8 cellular contexts compared by ENCODE assay signal in the genomic region with DNA sequence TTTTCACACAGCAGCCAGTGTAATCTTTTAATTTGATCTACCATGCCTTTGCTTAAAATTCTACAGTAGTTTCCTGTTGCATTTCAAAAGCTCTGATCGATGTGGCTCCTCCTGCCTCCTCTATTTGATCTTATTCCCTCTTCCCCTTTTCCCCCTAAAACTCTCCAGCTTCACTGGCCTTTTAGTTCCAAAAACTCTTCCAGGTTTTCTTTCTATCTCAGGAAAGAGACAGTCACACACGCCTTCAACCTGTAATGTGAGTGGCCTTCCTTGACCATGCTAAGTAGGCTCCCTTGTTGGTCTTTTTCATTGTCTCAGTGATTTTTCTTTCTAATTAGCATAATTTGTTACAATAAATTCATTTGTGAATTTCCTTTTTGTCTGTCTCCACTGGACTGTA. TPM values are rescaled to one million over a fixed set of nuclear protein-coding genes. Genes with fewer than 3 reads are reported as not detected.
DNase-seq lines count a peak whose midpoint lies in the region; ATAC-seq and TF ChIP-seq lines count a peak whose summit lies in the region.

No MANE protein-coding gene starts in this region.

- H3K4me1 ChIP-seq in CD8-positive, alpha-beta memory T cell (ENCODE audit: insufficient read depth, low read length), result peaks cover 8% of the 10 kb centered on the region
- H3K4me1 ChIP-seq in Karpas-422 (ENCODE audit: low read length), result peaks cover 33% of the 10 kb centered on the region
- H3K4me1 ChIP-seq in colonic mucosa, result no peaks in the 10 kb centered on the region
- peaks cover 11% of the 10 kb centered on the region for H3K4me1 ChIP-seq in neural progenitor cell
- H3K4me1 ChIP-seq in gastrocnemius medialis, result no peaks in the 10 kb centered on the region
- H3K4me1 ChIP-seq in gastroesophageal sphincter, result peaks cover 0 to 16% (median 0%) of the 10 kb centered on the region in 3 donors

- POLR2A ChIA-PET in CD8-positive, alpha-beta memory T cell (lab: Charles Lee), result no interaction called here

- no peaks in the 10 kb centered on the region for H3K9me2 ChIP-seq in Karpas-422 (replicated peaks; ENCODE audit: insufficient read depth, low read length)

- TF ChIP-seq POLR2A in gastrocnemius medialis (IDR thresholded peaks at IDR 0.05), result no peak
- TF ChIP-seq POLR2A in gastroesophageal sphincter (IDR thresholded peaks at IDR 0.05), result no peak

- no peaks in the 10 kb centered on the region for H3K9me3 ChIP-seq in CD8-positive, alpha-beta memory T cell (ENCODE audit: low read length)
- H3K9me3 ChIP-seq in Karpas-422 (ENCODE audit: low read length), result no peaks in the 10 kb centered on the region
- H3K9me3 ChIP-seq in colonic mucosa, result no peaks in the 10 kb centered on the region
- H3K9me3 ChIP-seq in neural progenitor cell (ENCODE audit: low read depth), result no peaks in the 10 kb centered on the region
- H3K9me3 ChIP-seq in gastrocnemius medialis, result no peaks in the 10 kb centered on the region
- peaks cover 0 to 6% (median 0%) of the 10 kb centered on the region in 3 donors for H3K9me3 ChIP-seq in gastroesophageal sphincter

- H2AFZ ChIP-seq in Karpas-422 (ENCODE audit: low read length), result peak overlapping the region; percentile 98
- no peak overlapping the region for H2AFZ ChIP-seq in neural progenitor cell (replicated peaks)

- peaks cover 34 to 67% of the 10 kb centered on the region in 2 donors for H3K27me3 Mint-ChIP-seq in CD8-positive, alpha-beta memory T cell
- no peaks in the 10 kb centered on the region for H3K27me3 Mint-ChIP-seq in neural progenitor cell (ENCODE audit: insufficient read depth, low read depth)

- H3K36me3 ChIP-seq in CD8-positive, alpha-beta memory T cell (ENCODE audit: insufficient read depth, low read length), result no peaks in the 10 kb centered on the region
- no peaks in the 10 kb centered on the region for H3K36me3 ChIP-seq in Karpas-422 (ENCODE audit: insufficient read depth, low read length)
- no peaks in the 10 kb centered on the region for H3K36me3 ChIP-seq in colonic mucosa
- no peaks in the 10 kb centered on the region for H3K36me3 ChIP-seq in neural progenitor cell
- no peaks in the 10 kb centered on the region for H3K36me3 ChIP-seq in gastrocnemius medialis
- H3K36me3 ChIP-seq in gastroesophageal sphincter, result no peaks in the 10 kb centered on the region

- ATAC-seq in GM18867 (IDR thresholded peaks at IDR 0.05; ENCODE audit: unreplicated experiment), result no peak
- ATAC-seq in GM21786 (IDR thresholded peaks at IDR 0.05; ENCODE audit: unreplicated experiment), result no peak
- ATAC-seq in gastrocnemius medialis, result no peak
- no peak for ATAC-seq in gastroesophageal sphincter

- TF ChIP-seq CTCF in colonic mucosa (IDR thresholded peaks at IDR 0.05), result no peak
- TF ChIP-seq CTCF in neural progenitor cell (IDR thresholded peaks at IDR 0.05), result no peak
- TF ChIP-seq CTCF in gastrocnemius medialis (IDR thresholded peaks at IDR 0.05 in 4 of 5, conservative IDR thresholded peaks at IDR 0.05 in 1 of 5), result no peak
- no peak for TF ChIP-seq CTCF in gastroesophageal sphincter (IDR thresholded peaks at IDR 0.05)

- peaks cover 22% of the 10 kb centered on the region for H3F3A ChIP-seq in neural progenitor cell (ENCODE audit: low read depth)

- CTCF ChIA-PET in CD8-positive, alpha-beta memory T cell (lab: Charles Lee), result no interaction called here

- H3K4me1 Mint-ChIP-seq in CD8-positive, alpha-beta memory T cell, result peaks cover 15 to 18% (median 18%) of the 10 kb centered on the region in 3 donors
- peaks cover 13% of the 10 kb centered on the region for H3K4me1 Mint-ChIP-seq in neural progenitor cell

- no peak overlapping the region for H3K27ac ChIP-seq in CD8-positive, alpha-beta memory T cell (ENCODE audit: low read depth, low read length)
- H3K27ac ChIP-seq in Karpas-422 (ENCODE audit: low read length), result no peak overlapping the region
- H3K27ac ChIP-seq in colonic mucosa, result no peak overlapping the region
- no peak overlapping the region for H3K27ac ChIP-seq in neural progenitor cell
- H3K27ac ChIP-seq in gastrocnemius medialis, result no peak overlapping the region
- no peak overlapping the region for H3K27ac ChIP-seq in gastroesophageal sphincter

- H3K9ac ChIP-seq in Karpas-422 (ENCODE audit: low read length), result peak overlapping the region; percentile 78
- peak overlapping the region; percentile 33 to 58 for H3K9ac ChIP-seq in colonic mucosa (ENCODE audit: low read depth in 2 of 2, low read length in 2 of 2)
- H3K9ac ChIP-seq in neural progenitor cell, result no peak overlapping the region

- H3K27me3 ChIP-seq in CD8-positive, alpha-beta memory T cell (ENCODE audit: insufficient read depth, low read length, poor library complexity, severe bottlenecking), result peaks cover 9% of the 10 kb centered on the region
- H3K27me3 ChIP-seq in Karpas-422 (ENCODE audit: low read length) (no peaks in the 10 kb centered on the region), colonic mucosa (no peaks in the 10 kb centered on the region), neural progenitor cell (peaks cover 15% of the 10 kb centered on the region), gastrocnemius medialis (no peaks in the 10 kb centered on the region), gastroesophageal sphincter (no peaks in the 10 kb centered on the region)

- peak overlapping the region in 1 of 8 donors; percentile 3 for H3K27ac Mint-ChIP-seq in CD8-positive, alpha-beta memory T cell
- no peak overlapping the region for H3K27ac Mint-ChIP-seq in neural progenitor cell

- H4K20me1 ChIP-seq in Karpas-422 (ENCODE audit: insufficient read depth, low read depth, low read length), result no peaks in the 10 kb centered on the region
- H4K20me1 ChIP-seq in neural progenitor cell (ENCODE audit: low read depth), result no peaks in the 10 kb centered on the region

- H3K4me3 Mint-ChIP-seq in CD8-positive, alpha-beta memory T cell, result peak overlapping the region; percentile 77 to 92 (median 85)
- H3K4me3 Mint-ChIP-seq in neural progenitor cell, result peak overlapping the region; percentile 94

- no peak for DNase-seq in CD8-positive, alpha-beta memory T cell
- DNase-seq in Karpas-422 (no peak), colonic mucosa (no peak), neural progenitor cell (ENCODE audit: low spot score) (peak; percentile 5), gastrocnemius medialis (no peak)

- H3K79me2 ChIP-seq in Karpas-422 (ENCODE audit: low read length) (no peaks in the 10 kb centered on the region), neural progenitor cell (ENCODE audit: low read depth) (no peaks in the 10 kb centered on the region)

- peak overlapping the region; percentile 99 for H3K4me2 ChIP-seq in Karpas-422 (ENCODE audit: low read depth, low read length, poor library complexity, severe bottlenecking)
- peak overlapping the region; percentile 93 for H3K4me2 ChIP-seq in neural progenitor cell

- TF ChIP-seq EP300 in gastroesophageal sphincter (IDR thresholded peaks at IDR 0.05), result no peak

- H3K36me3 Mint-ChIP-seq in CD8-positive, alpha-beta memory T cell, result peaks cover 0 to 3% (median 2%) of the 10 kb centered on the region in 3 donors
- H3K36me3 Mint-ChIP-seq in neural progenitor cell, result no peaks in the 10 kb centered on the region

- in situ Hi-C loops in gastrocnemius medialis (cut with MboI; ENCODE audit: low sequenced_read_pairs in 4 of 4), result no loop called here

- 11 to 18% methylated on average over 2 of the region's 2 CpGs for WGBS in gastroesophageal sphincter (ENCODE audit: low coverage in 1 of 2), 2 donors

- intact Hi-C loops in colonic mucosa (cut with DNase I) (no loop called here), gastrocnemius medialis (cut with DNase I; ENCODE audit: low total_unique reads) (loop anchor here (10.0 kb wide), 1 partner anchor 121 kb away; the partner anchor contains the start of gene RFX7)

- H3K4me3 ChIP-seq in CD8-positive, alpha-beta memory T cell (ENCODE audit: low read length), result peak overlapping the region; percentile 61
- H3K4me3 ChIP-seq in Karpas-422 (ENCODE audit: low read length) (peak overlapping the region; percentile 82), colonic mucosa (peak overlapping the region; percentile 64), neural progenitor cell (peak overlapping the region; percentile 81), gastrocnemius medialis (peak overlapping the region in 2 of 4 donors; percentile 68 to 77), gastroesophageal sphincter (peak overlapping the region in 1 of 2 donors; percentile 63)

- H3K9me3 Mint-ChIP-seq in CD8-positive, alpha-beta memory T cell, result peaks cover 0 to 11% (median 8%) of the 10 kb centered on the region in 5 donors
- peaks cover 9% of the 10 kb centered on the region for H3K9me3 Mint-ChIP-seq in neural progenitor cell

RNA-seq across cellular contexts. Expression of gene TEX9, which starts 1.0 kb away (rescaled TPM):
- 1 to 10 TPM; 1.2 to 1.8 TPM for total RNA-seq in CD8-positive, alpha-beta memory T cell
- 0.25 TPM for polyA plus RNA-seq in CD8-positive, alpha-beta memory T cell
- total RNA-seq in Karpas-422 (2014; rRNA removed; shearing (Covaris generic); ENCODE audit: low replicate concordance), result 0.94 and 8.9 TPM in 2 replicates
- total RNA-seq in colonic mucosa (1 to 10 TPM; 5.4 to 5.9 TPM), neural progenitor cell (ENCODE audit: low replicate concordance) (8.1 and 8.3 TPM in 2 replicates), gastrocnemius medialis (under 1 TPM in 1 of 4 donors, not detected in 3; 0.44 TPM), gastroesophageal sphincter (1 to 10 TPM; 4.2 to 9.2 (median 5.2) TPM)
